Comparison of ENCODE assay signal across 8 cellular contexts in genomic region chrX:64205735-64206491, GRCh38.
DNase-seq lines count a peak whose midpoint lies in the region; ATAC-seq and TF ChIP-seq lines count a peak whose summit lies in the region.

No MANE protein-coding gene starts in this region.

- no peaks in the 10 kb centered on the region for H4K20me1 ChIP-seq in OCI-LY3 (ENCODE audit: insufficient read depth, low read length)

- H3K36me3 ChIP-seq in HUES6 (ENCODE audit: control insufficient read depth, insufficient read depth, low read length): no peaks in the 10 kb centered on the region
- H3K36me3 ChIP-seq in OCI-LY3 (replicated peaks; ENCODE audit: low read depth, low read length): no peaks in the 10 kb centered on the region
- H3K36me3 ChIP-seq in mucosa of rectum (ENCODE audit: control insufficient read depth in 2 of 2, insufficient read depth in 2 of 2, low read length in 2 of 2): no peaks in the 10 kb centered on the region

- peaks cover 35% of the 10 kb centered on the region for H3K79me2 ChIP-seq in OCI-LY3 (ENCODE audit: low read length)

- DNase-seq in DMS 273 treated with DMSO at 0.1 percent for 48 hours (lab: John Stamatoyannopoulos, UW): peak; percentile 81
- DNase-seq in activated T-cell treated with anti-CD3 and anti-CD28 coated beads for 4 hours: peak; percentile 78
- DNase-seq in epithelial cell of prostate (ENCODE audit: low read depth, low spot score): peak; percentile 49
- peak; percentile 62 to 80 for DNase-seq in stimulated activated CD8-positive, alpha-beta memory T cell treated with anti-CD3 and anti-CD28 coated beads, Interleukin-4, amount 100 ng/mL, for 4 hours (ENCODE audit: low read depth in 2 of 2, low spot score in 1 of 2)

- H3K4me2 ChIP-seq in OCI-LY3 (ENCODE audit: low read length): peak overlapping the region; percentile 70

- H2AFZ ChIP-seq in OCI-LY3 (ENCODE audit: low read depth, low read length): peak overlapping the region; percentile 63; the same call in 1 of the 2 replicates

- H3K27me3 ChIP-seq in HUES6 (ENCODE audit: control insufficient read depth, insufficient read depth, low read length) (peaks cover 14% of the 10 kb centered on the region), OCI-LY3 (ENCODE audit: low read depth, low read length) (no peaks in the 10 kb centered on the region), mucosa of rectum (ENCODE audit: control insufficient read depth in 2 of 2, insufficient read depth in 2 of 2, low read length in 2 of 2) (no peaks in the 10 kb centered on the region)

- no peak for TF ChIP-seq CTCF in OCI-LY3 (IDR thresholded peaks at IDR 0.05; ENCODE audit: low read depth, low read length)

- H3K27ac ChIP-seq in HUES6 (ENCODE audit: low read depth, low read length) (no peak overlapping the region; the same call in 1 of the 2 replicates), OCI-LY3 (ENCODE audit: low read length) (peak overlapping the region; percentile 74), epithelial cell of prostate (peak overlapping the region; percentile 76), mucosa of rectum (ENCODE audit: low read depth in 2 of 2, low read length in 2 of 2) (peak overlapping the region; percentile 90 to 93)

- peak; percentile 89 for ATAC-seq in GM21447 (IDR thresholded peaks at IDR 0.05; ENCODE audit: unreplicated experiment)

- peak overlapping the region; percentile 65 for H3K9ac ChIP-seq in HUES6 (ENCODE audit: low read length)
- H3K9ac ChIP-seq in OCI-LY3 (ENCODE audit: low read length): peak overlapping the region; percentile 87
- H3K9ac ChIP-seq in mucosa of rectum (ENCODE audit: low read depth in 1 of 2, low read length in 2 of 2): peak overlapping the region; percentile 79

- H3K4me3 ChIP-seq in HUES6 (ENCODE audit: low read depth, low read length) (peak overlapping the region; percentile 82), OCI-LY3 (ENCODE audit: low read length) (peak overlapping the region; percentile 88), mucosa of rectum (ENCODE audit: low read length in 2 of 2) (peak overlapping the region; percentile 69 to 80)

- peaks cover 11% of the 10 kb centered on the region for H3K4me1 ChIP-seq in HUES6 (ENCODE audit: control insufficient read depth, insufficient read depth, low read length)
- H3K4me1 ChIP-seq in OCI-LY3 (ENCODE audit: low read length): peaks cover 11% of the 10 kb centered on the region
- peaks cover 7 to 12% of the 10 kb centered on the region in 2 donors for H3K4me1 ChIP-seq in mucosa of rectum (ENCODE audit: control insufficient read depth in 2 of 2, insufficient read depth in 2 of 2, low read length in 2 of 2)

- H3K9me3 ChIP-seq in HUES6 (ENCODE audit: control insufficient read depth, insufficient read depth, low read depth, low read length): peaks cover 17% of the 10 kb centered on the region; the same call in 1 of the 2 replicates
- H3K9me3 ChIP-seq in OCI-LY3 (ENCODE audit: insufficient read depth, low read length): no peaks in the 10 kb centered on the region
- no peaks in the 10 kb centered on the region for H3K9me3 ChIP-seq in mucosa of rectum (ENCODE audit: control insufficient read depth in 2 of 2, low read length in 2 of 2)
